Comparison of ENCODE assay signal across 3 cellular contexts in genomic region chr17:77215281-77215680, GRCh38.
TF ChIP-seq lines count a peak whose summit lies in the region.

No MANE protein-coding gene starts in this region.

TF ChIP-seq in IMR-90, 13 proteins besides CTCF, POLR2A, EP300 and RAD21:
- TF ChIP-seq MAFK (IDR thresholded peaks at IDR 0.05; ENCODE audit: low read depth, low read length) (no peak), BHLHE40 (IDR thresholded peaks at IDR 0.05; ENCODE audit: low read depth, low read length) (no peak), FOS (IDR thresholded peaks at IDR 0.05; ENCODE audit: low read depth, low read length) (no peak), MAZ (IDR thresholded peaks at IDR 0.05; ENCODE audit: borderline replicate concordance, low read depth, low read length) (no peak), MXI1 (IDR thresholded peaks at IDR 0.05; ENCODE audit: borderline replicate concordance, low read depth, low read length) (no peak), ELK1 (IDR thresholded peaks at IDR 0.05; ENCODE audit: borderline replicate concordance, low read depth, low read length) (no peak), CEBPB (IDR thresholded peaks at IDR 0.05; ENCODE audit: low read depth, low read length) (no peak), USF2 (IDR thresholded peaks at IDR 0.05; ENCODE audit: low read depth, low read length) (no peak), NFE2L2 (IDR thresholded peaks at IDR 0.05; ENCODE audit: low read depth, low read length) (no peak), RCOR1 (IDR thresholded peaks at IDR 0.05; ENCODE audit: insufficient replicate concordance, low read length) (no peak), SMC3 (IDR thresholded peaks at IDR 0.05; ENCODE audit: low read depth, low read length) (no peak), RFX5 (IDR thresholded peaks at IDR 0.05; ENCODE audit: low read depth, low read length) (no peak), CHD1 (IDR thresholded peaks at IDR 0.05; ENCODE audit: low read depth, low read length) (no peak)

TF ChIP-seq in K562, 482 proteins besides CTCF, POLR2A, EP300 and RAD21:
- TF ChIP-seq FOXJ2 (tag; IDR thresholded peaks at IDR 0.05) (no peak), KDM4B (IDR thresholded peaks at IDR 0.05; ENCODE audit: borderline replicate concordance in 2 of 2, low read depth in 1 of 2) (no peak), LCOR (CRISPR knock-in tag; IDR thresholded peaks at IDR 0.05) (no peak), PCBP1 (IDR thresholded peaks at IDR 0.05; ENCODE audit: low read depth, low read length, poor library complexity, severe bottlenecking) (no peak)

TF ChIP-seq in WTC11, 78 proteins besides CTCF, POLR2A, EP300 and RAD21:
- TF ChIP-seq ATF1 (CRISPR knock-in tag; IDR thresholded peaks at IDR 0.05) = no peak
- TF ChIP-seq, protein P1, sequence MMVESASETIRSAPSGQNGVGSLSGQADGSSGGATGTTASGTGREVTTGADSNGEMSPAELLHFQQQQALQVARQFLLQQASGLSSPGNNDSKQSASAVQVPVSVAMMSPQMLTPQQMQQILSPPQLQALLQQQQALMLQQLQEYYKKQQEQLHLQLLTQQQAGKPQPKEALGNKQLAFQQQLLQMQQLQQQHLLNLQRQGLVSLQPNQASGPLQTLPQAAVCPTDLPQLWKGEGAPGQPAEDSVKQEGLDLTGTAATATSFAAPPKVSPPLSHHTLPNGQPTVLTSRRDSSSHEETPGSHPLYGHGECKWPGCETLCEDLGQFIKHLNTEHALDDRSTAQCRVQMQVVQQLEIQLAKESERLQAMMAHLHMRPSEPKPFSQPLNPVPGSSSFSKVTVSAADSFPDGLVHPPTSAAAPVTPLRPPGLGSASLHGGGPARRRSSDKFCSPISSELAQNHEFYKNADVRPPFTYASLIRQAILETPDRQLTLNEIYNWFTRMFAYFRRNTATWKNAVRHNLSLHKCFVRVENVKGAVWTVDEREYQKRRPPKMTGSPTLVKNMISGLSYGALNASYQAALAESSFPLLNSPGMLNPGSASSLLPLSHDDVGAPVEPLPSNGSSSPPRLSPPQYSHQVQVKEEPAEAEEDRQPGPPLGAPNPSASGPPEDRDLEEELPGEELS (CRISPR knock-in tag; IDR thresholded peaks at IDR 0.05) = no peak
- TF ChIP-seq SMAD4 (CRISPR knock-in tag; IDR thresholded peaks at IDR 0.05) = no peak
- no peak for TF ChIP-seq CDX4 (CRISPR knock-in tag; IDR thresholded peaks at IDR 0.05; ENCODE audit: borderline replicate concordance)
- no peak for TF ChIP-seq E2F5 (CRISPR knock-in tag; IDR thresholded peaks at IDR 0.05)
- no peak for TF ChIP-seq GRHL2 (CRISPR knock-in tag; IDR thresholded peaks at IDR 0.05; ENCODE audit: insufficient replicate concordance, severe bottlenecking)
- TF ChIP-seq ZNF138 (CRISPR knock-in tag; conservative IDR thresholded peaks at IDR 0.05) = no peak
- TF ChIP-seq SP1 (CRISPR knock-in tag; conservative IDR thresholded peaks at IDR 0.05) = no peak
- TF ChIP-seq IRF2 (CRISPR knock-in tag; IDR thresholded peaks at IDR 0.05; ENCODE audit: borderline replicate concordance, low read depth) = no peak
- no peak for TF ChIP-seq TEAD1 (CRISPR knock-in tag; IDR thresholded peaks at IDR 0.05)
- TF ChIP-seq, protein P2, sequence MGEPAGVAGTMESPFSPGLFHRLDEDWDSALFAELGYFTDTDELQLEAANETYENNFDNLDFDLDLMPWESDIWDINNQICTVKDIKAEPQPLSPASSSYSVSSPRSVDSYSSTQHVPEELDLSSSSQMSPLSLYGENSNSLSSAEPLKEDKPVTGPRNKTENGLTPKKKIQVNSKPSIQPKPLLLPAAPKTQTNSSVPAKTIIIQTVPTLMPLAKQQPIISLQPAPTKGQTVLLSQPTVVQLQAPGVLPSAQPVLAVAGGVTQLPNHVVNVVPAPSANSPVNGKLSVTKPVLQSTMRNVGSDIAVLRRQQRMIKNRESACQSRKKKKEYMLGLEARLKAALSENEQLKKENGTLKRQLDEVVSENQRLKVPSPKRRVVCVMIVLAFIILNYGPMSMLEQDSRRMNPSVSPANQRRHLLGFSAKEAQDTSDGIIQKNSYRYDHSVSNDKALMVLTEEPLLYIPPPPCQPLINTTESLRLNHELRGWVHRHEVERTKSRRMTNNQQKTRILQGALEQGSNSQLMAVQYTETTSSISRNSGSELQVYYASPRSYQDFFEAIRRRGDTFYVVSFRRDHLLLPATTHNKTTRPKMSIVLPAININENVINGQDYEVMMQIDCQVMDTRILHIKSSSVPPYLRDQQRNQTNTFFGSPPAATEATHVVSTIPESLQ (CRISPR knock-in tag; IDR thresholded peaks at IDR 0.05) = no peak
- no peak for TF ChIP-seq OVOL2 (CRISPR knock-in tag; IDR thresholded peaks at IDR 0.05; ENCODE audit: borderline replicate concordance)
- TF ChIP-seq PRRX2 (CRISPR knock-in tag; IDR thresholded peaks at IDR 0.05) = no peak
- no peak for TF ChIP-seq NFATC4 (CRISPR knock-in tag; IDR thresholded peaks at IDR 0.05)
- TF ChIP-seq ZNF416 (CRISPR knock-in tag; IDR thresholded peaks at IDR 0.05) = no peak
- no peak for TF ChIP-seq ZNF317 (CRISPR knock-in tag; IDR thresholded peaks at IDR 0.05; ENCODE audit: borderline replicate concordance, low read depth)
